27 cellular contexts compared by ENCODE assay signal in genomic region chr18:75289762-75290161, GRCh38.
"Had no signal": no experiment of that assay in that cellular context is flagged by ENCODE, and none has a peak within 500 bp of the region (broad histone marks: within the 10 kb centered on the region; RNA-seq: fewer than 3 reads in every experiment).

No MANE protein-coding gene starts in this region.

- DNase-seq: stimulated activated CD4-positive, alpha-beta T cell treated with anti-CD3 and anti-CD28 coated beads, Interleukin-2, amount 100 ng/mL, for 48 hours; stimulated activated CD4-positive, alpha-beta T cell treated with anti-CD3 and anti-CD28 coated beads, Interleukin-4, amount 100 ng/mL, for 1 hour; stimulated activated CD4-positive, alpha-beta T cell treated with anti-CD3 and anti-CD28 coated beads, Interleukin-4, amount 100 ng/mL, for 24 hours; stimulated activated CD4-positive, alpha-beta T cell treated with anti-CD3 and anti-CD28 coated beads, Interleukin-4, amount 100 ng/mL, for 4 hours; stimulated activated CD8-positive, alpha-beta memory T cell treated with anti-CD3 and anti-CD28 coated beads, Interleukin-4, amount 100 ng/mL, for 48 hours; stimulated activated naive B cell treated with anti-CD40 and anti-IgM and Interleukin-4, amounts not matched to agents 10 μg/mL and 1 μg/mL and 100 μg/mL, for 72 hours; stimulated activated naive CD4-positive, alpha-beta T cell; stimulated activated naive CD4-positive, alpha-beta T cell treated with Interleukin-2 at 50 U/mL for 16 hours; stimulated activated naive CD8-positive, alpha-beta T cell treated with anti-CD3 and anti-CD28 coated beads, Interleukin-15, amount 100 ng/mL, for 72 hours; stimulated activated naive CD8-positive, alpha-beta T cell treated with anti-CD3 and anti-CD28 coated beads, Interleukin-15, Interleukin-2, amounts not matched to agents 100 U/mL and 50 U/mL, for 24 hours; stomach; substantia nigra; testis; thyroid gland; tibial artery; transverse colon; trophoblast cell; upper lobe of left lung; upper lobe of right lung; uterus had no signal

- H3K27ac ChIP-seq: stomach, suprapubic skin, testis, thoracic aorta, thyroid gland, tibial artery, tibial nerve, transverse colon, upper lobe of left lung, upper lobe of right lung, uterus, vagina had no signal

- H3K27me3 ChIP-seq: stomach, suprapubic skin, testis, thyroid gland, tibial artery, tibial nerve, transverse colon, upper lobe of left lung, upper lobe of right lung, uterus, vagina had no signal

- H3K4me1 ChIP-seq: stomach, suprapubic skin, testis, thyroid gland, tibial artery, tibial nerve, transverse colon, upper lobe of left lung, upper lobe of right lung, uterus, vagina had no signal

- H3K9me3 ChIP-seq: stomach, suprapubic skin, testis, thoracic aorta, thyroid gland, tibial artery, tibial nerve, transverse colon, upper lobe of left lung, upper lobe of right lung, uterus, vagina had no signal

- H3K4me3 ChIP-seq: stomach, suprapubic skin, testis, thoracic aorta, thyroid gland, tibial artery, tibial nerve, transverse colon, upper lobe of left lung, upper lobe of right lung, uterus, vagina had no signal

- FAIRE-seq: urothelium cell line had no signal

- ATAC-seq: stimulated activated effector memory CD8-positive, alpha-beta T cell treated with anti-CD3 and anti-CD28 coated beads, Interleukin-12 subunit alpha, Interleukin-12 subunit beta, amount 100 ng/mL, for 72 hours; stimulated activated memory B cell treated with anti-CD40 and anti-IgM and Interleukin-4, amounts not matched to agents 10 μg/mL and 1 μg/mL and 100 μg/mL, for 72 hours; stimulated activated naive B cell treated with anti-CD40 and anti-IgM and Interleukin-4, amounts not matched to agents 10 μg/mL and 1 μg/mL and 100 μg/mL, for 72 hours; stimulated activated naive CD8-positive, alpha-beta T cell treated with anti-CD3 and anti-CD28 coated beads, Interleukin-15, amount 100 ng/mL, for 72 hours; stimulated activated naive CD8-positive, alpha-beta T cell treated with anti-CD3 and anti-CD28 coated beads, Interleukin-15, Interleukin-2, amounts not matched to agents 100 U/mL and 50 U/mL, for 24 hours; upper lobe of right lung had no signal

- H3K36me3 ChIP-seq: uterus had no signal
